1 cellular context compared by ENCODE assay signal in the genomic region with DNA sequence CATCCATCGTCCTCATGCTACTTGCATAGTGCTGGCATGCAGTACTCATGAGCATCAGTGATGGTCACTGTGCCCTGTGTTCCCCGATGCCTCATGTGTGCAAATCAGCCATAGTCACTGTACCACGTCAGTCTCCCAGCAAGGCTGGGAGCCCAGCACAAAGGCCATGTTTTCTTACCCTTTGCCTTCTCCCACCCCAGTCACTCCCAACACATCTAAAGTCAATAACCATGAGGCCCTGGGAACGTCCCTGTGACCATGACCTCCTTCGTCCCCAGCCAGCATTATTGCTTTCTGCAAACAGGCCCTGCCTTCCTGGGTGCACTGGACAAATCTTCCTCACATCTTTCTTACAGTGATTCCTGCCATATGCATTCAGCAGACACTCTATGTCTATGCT.
TF ChIP-seq lines count a peak whose summit lies in the region.

No MANE protein-coding gene starts in this region.

TF ChIP-seq in HepG2, 621 proteins besides CTCF, POLR2A, EP300 and RAD21 (continued from another document and continues in another):
- TF ChIP-seq, protein P1, sequence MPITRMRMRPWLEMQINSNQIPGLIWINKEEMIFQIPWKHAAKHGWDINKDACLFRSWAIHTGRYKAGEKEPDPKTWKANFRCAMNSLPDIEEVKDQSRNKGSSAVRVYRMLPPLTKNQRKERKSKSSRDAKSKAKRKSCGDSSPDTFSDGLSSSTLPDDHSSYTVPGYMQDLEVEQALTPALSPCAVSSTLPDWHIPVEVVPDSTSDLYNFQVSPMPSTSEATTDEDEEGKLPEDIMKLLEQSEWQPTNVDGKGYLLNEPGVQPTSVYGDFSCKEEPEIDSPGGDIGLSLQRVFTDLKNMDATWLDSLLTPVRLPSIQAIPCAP (CRISPR knock-in tag; IDR thresholded peaks at IDR 0.05; ENCODE audit: low read depth), result no peak
- TF ChIP-seq, protein P2, sequence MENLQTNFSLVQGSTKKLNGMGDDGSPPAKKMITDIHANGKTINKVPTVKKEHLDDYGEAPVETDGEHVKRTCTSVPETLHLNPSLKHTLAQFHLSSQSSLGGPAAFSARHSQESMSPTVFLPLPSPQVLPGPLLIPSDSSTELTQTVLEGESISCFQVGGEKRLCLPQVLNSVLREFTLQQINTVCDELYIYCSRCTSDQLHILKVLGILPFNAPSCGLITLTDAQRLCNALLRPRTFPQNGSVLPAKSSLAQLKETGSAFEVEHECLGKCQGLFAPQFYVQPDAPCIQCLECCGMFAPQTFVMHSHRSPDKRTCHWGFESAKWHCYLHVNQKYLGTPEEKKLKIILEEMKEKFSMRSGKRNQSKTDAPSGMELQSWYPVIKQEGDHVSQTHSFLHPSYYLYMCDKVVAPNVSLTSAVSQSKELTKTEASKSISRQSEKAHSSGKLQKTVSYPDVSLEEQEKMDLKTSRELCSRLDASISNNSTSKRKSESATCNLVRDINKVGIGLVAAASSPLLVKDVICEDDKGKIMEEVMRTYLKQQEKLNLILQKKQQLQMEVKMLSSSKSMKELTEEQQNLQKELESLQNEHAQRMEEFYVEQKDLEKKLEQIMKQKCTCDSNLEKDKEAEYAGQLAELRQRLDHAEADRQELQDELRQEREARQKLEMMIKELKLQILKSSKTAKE (CRISPR knock-in tag; IDR thresholded peaks at IDR 0.05; ENCODE audit: borderline replicate concordance), result peak; percentile 68; the same call in 1 of the 2 replicates
- TF ChIP-seq, protein P3, sequence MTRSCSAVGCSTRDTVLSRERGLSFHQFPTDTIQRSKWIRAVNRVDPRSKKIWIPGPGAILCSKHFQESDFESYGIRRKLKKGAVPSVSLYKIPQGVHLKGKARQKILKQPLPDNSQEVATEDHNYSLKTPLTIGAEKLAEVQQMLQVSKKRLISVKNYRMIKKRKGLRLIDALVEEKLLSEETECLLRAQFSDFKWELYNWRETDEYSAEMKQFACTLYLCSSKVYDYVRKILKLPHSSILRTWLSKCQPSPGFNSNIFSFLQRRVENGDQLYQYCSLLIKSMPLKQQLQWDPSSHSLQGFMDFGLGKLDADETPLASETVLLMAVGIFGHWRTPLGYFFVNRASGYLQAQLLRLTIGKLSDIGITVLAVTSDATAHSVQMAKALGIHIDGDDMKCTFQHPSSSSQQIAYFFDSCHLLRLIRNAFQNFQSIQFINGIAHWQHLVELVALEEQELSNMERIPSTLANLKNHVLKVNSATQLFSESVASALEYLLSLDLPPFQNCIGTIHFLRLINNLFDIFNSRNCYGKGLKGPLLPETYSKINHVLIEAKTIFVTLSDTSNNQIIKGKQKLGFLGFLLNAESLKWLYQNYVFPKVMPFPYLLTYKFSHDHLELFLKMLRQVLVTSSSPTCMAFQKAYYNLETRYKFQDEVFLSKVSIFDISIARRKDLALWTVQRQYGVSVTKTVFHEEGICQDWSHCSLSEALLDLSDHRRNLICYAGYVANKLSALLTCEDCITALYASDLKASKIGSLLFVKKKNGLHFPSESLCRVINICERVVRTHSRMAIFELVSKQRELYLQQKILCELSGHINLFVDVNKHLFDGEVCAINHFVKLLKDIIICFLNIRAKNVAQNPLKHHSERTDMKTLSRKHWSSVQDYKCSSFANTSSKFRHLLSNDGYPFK (CRISPR knock-in tag; IDR thresholded peaks at IDR 0.05; ENCODE audit: borderline replicate concordance), result no peak; the same call in 1 of the 2 replicates
- no peak for TF ChIP-seq ZNF782 (CRISPR knock-in tag; IDR thresholded peaks at IDR 0.05; ENCODE audit: borderline replicate concordance)
- no peak for TF ChIP-seq PTBP1 (IDR thresholded peaks at IDR 0.05; ENCODE audit: low read depth, low read length, poor library complexity, severe bottlenecking)
- TF ChIP-seq CREM (IDR thresholded peaks at IDR 0.05), result peak; percentile 65; the same call in 1 of the 2 replicates
- TF ChIP-seq CREM (CRISPR knock-in tag; IDR thresholded peaks at IDR 0.05), result no peak
- no peak for TF ChIP-seq HNRNPK (IDR thresholded peaks at IDR 0.05; ENCODE audit: low read depth, low read length, poor library complexity, severe bottlenecking)
- TF ChIP-seq HNRNPH1 (optimal IDR thresholded peaks at IDR 0.05; ENCODE audit: low read depth, low read length), result no peak
- TF ChIP-seq GTF2F1 (IDR thresholded peaks at IDR 0.05; ENCODE audit: low read length), result no peak
- TF ChIP-seq CEBPG (CRISPR knock-in tag; IDR thresholded peaks at IDR 0.05), result no peak
- TF ChIP-seq ZFAT (CRISPR knock-in tag; conservative IDR thresholded peaks at IDR 0.05), result no peak
- TF ChIP-seq ZNF180 (CRISPR knock-in tag; IDR thresholded peaks at IDR 0.05; ENCODE audit: borderline replicate concordance, low read depth), result no peak
- no peak for TF ChIP-seq RBM39 (IDR thresholded peaks at IDR 0.05; ENCODE audit: low read depth, low read length, poor library complexity, severe bottlenecking)
- TF ChIP-seq ZNF20 (CRISPR knock-in tag; IDR thresholded peaks at IDR 0.05), result no peak
- TF ChIP-seq NR2F6 (IDR thresholded peaks at IDR 0.05), result peak; percentile 89
- TF ChIP-seq NR2F6 (CRISPR knock-in tag; IDR thresholded peaks at IDR 0.05), result peak; percentile 89
- no peak for TF ChIP-seq ZNF768 (CRISPR knock-in tag; IDR thresholded peaks at IDR 0.05)
- no peak for TF ChIP-seq TEAD2 (CRISPR knock-in tag; IDR thresholded peaks at IDR 0.05)
- TF ChIP-seq, protein P4, sequence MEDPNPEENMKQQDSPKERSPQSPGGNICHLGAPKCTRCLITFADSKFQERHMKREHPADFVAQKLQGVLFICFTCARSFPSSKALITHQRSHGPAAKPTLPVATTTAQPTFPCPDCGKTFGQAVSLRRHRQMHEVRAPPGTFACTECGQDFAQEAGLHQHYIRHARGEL (CRISPR knock-in tag; IDR thresholded peaks at IDR 0.05), result no peak
- TF ChIP-seq FOXA3 (CRISPR knock-in tag; IDR thresholded peaks at IDR 0.05), result peak; percentile 86
- peak; percentile 95 for TF ChIP-seq RXRA (CRISPR knock-in tag; IDR thresholded peaks at IDR 0.05)
- no peak for TF ChIP-seq ZNF547 (CRISPR knock-in tag; IDR thresholded peaks at IDR 0.05)
- TF ChIP-seq JUND (CRISPR knock-in tag; IDR thresholded peaks at IDR 0.05), result no peak
- no peak for TF ChIP-seq ZNF674 (CRISPR knock-in tag; IDR thresholded peaks at IDR 0.05; ENCODE audit: low read depth)
- TF ChIP-seq, protein P5, sequence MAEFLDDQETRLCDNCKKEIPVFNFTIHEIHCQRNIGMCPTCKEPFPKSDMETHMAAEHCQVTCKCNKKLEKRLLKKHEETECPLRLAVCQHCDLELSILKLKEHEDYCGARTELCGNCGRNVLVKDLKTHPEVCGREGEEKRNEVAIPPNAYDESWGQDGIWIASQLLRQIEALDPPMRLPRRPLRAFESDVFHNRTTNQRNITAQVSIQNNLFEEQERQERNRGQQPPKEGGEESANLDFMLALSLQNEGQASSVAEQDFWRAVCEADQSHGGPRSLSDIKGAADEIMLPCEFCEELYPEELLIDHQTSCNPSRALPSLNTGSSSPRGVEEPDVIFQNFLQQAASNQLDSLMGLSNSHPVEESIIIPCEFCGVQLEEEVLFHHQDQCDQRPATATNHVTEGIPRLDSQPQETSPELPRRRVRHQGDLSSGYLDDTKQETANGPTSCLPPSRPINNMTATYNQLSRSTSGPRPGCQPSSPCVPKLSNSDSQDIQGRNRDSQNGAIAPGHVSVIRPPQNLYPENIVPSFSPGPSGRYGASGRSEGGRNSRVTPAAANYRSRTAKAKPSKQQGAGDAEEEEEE (CRISPR knock-in tag; IDR thresholded peaks at IDR 0.05; ENCODE audit: borderline replicate concordance), result no peak
- TF ChIP-seq MBNL3 (CRISPR knock-in tag; conservative IDR thresholded peaks at IDR 0.05), result no peak
- no peak for TF ChIP-seq ZNF557 (CRISPR knock-in tag; IDR thresholded peaks at IDR 0.05)
- TF ChIP-seq, protein P6, sequence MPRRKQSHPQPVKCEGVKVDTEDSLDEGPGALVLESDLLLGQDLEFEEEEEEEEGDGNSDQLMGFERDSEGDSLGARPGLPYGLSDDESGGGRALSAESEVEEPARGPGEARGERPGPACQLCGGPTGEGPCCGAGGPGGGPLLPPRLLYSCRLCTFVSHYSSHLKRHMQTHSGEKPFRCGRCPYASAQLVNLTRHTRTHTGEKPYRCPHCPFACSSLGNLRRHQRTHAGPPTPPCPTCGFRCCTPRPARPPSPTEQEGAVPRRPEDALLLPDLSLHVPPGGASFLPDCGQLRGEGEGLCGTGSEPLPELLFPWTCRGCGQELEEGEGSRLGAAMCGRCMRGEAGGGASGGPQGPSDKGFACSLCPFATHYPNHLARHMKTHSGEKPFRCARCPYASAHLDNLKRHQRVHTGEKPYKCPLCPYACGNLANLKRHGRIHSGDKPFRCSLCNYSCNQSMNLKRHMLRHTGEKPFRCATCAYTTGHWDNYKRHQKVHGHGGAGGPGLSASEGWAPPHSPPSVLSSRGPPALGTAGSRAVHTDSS (CRISPR knock-in tag; conservative IDR thresholded peaks at IDR 0.05), result no peak
- peak; percentile 43 for TF ChIP-seq FOSL2 (CRISPR knock-in tag; IDR thresholded peaks at IDR 0.05)
- TF ChIP-seq U2AF1 (optimal IDR thresholded peaks at IDR 0.05; ENCODE audit: low read depth, low read length), result no peak
- no peak for TF ChIP-seq POLR2AphosphoS2 (IDR thresholded peaks at IDR 0.05; ENCODE audit: low read depth, low read length)
- TF ChIP-seq, protein P7, sequence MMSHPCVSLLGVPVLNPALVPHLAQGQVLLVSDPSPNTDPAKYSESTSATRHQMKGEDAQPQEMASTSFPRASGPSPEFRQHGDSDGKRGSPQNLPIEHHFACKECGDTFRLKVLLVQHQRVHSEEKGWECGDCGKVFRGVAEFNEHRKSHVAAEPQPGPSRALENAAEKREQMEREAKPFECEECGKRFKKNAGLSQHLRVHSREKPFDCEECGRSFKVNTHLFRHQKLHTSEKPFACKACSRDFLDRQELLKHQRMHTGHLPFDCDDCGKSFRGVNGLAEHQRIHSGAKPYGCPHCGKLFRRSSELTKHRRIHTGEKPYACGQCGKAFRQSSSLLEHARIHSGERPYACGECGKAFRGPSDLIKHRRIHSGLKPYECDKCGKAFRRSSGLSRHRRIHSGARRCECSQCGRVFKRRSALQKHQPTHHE (CRISPR knock-in tag; IDR thresholded peaks at IDR 0.05; ENCODE audit: borderline replicate concordance), result no peak
- TF ChIP-seq ONECUT2 (CRISPR knock-in tag; IDR thresholded peaks at IDR 0.05), result no peak
- TF ChIP-seq SMARCC2 (IDR thresholded peaks at IDR 0.05), result no peak
- no peak for TF ChIP-seq NCOA5 (CRISPR knock-in tag; IDR thresholded peaks at IDR 0.05)
- TF ChIP-seq U2AF2 (IDR thresholded peaks at IDR 0.05; ENCODE audit: low read depth, low read length), result no peak
- no peak for TF ChIP-seq ZNF737 (CRISPR knock-in tag; IDR thresholded peaks at IDR 0.05; ENCODE audit: borderline replicate concordance)
- 0 out of 2 replicates have a peak, but pooled peaks have one; percentile 50 for TF ChIP-seq MIER2 (CRISPR knock-in tag; IDR thresholded peaks at IDR 0.05)
- TF ChIP-seq ZNF350 (CRISPR knock-in tag; IDR thresholded peaks at IDR 0.05; ENCODE audit: borderline replicate concordance, low read depth), result no peak
- no peak for TF ChIP-seq CC2D1A (CRISPR knock-in tag; IDR thresholded peaks at IDR 0.05)
- TF ChIP-seq, protein P8, sequence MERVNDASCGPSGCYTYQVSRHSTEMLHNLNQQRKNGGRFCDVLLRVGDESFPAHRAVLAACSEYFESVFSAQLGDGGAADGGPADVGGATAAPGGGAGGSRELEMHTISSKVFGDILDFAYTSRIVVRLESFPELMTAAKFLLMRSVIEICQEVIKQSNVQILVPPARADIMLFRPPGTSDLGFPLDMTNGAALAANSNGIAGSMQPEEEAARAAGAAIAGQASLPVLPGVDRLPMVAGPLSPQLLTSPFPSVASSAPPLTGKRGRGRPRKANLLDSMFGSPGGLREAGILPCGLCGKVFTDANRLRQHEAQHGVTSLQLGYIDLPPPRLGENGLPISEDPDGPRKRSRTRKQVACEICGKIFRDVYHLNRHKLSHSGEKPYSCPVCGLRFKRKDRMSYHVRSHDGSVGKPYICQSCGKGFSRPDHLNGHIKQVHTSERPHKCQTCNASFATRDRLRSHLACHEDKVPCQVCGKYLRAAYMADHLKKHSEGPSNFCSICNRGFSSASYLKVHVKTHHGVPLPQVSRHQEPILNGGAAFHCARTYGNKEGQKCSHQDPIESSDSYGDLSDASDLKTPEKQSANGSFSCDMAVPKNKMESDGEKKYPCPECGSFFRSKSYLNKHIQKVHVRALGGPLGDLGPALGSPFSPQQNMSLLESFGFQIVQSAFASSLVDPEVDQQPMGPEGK (CRISPR knock-in tag; IDR thresholded peaks at IDR 0.05), result peak; percentile 48
- TF ChIP-seq JUNB (CRISPR knock-in tag; IDR thresholded peaks at IDR 0.05; ENCODE audit: borderline replicate concordance), result no peak
- TF ChIP-seq, protein P9, sequence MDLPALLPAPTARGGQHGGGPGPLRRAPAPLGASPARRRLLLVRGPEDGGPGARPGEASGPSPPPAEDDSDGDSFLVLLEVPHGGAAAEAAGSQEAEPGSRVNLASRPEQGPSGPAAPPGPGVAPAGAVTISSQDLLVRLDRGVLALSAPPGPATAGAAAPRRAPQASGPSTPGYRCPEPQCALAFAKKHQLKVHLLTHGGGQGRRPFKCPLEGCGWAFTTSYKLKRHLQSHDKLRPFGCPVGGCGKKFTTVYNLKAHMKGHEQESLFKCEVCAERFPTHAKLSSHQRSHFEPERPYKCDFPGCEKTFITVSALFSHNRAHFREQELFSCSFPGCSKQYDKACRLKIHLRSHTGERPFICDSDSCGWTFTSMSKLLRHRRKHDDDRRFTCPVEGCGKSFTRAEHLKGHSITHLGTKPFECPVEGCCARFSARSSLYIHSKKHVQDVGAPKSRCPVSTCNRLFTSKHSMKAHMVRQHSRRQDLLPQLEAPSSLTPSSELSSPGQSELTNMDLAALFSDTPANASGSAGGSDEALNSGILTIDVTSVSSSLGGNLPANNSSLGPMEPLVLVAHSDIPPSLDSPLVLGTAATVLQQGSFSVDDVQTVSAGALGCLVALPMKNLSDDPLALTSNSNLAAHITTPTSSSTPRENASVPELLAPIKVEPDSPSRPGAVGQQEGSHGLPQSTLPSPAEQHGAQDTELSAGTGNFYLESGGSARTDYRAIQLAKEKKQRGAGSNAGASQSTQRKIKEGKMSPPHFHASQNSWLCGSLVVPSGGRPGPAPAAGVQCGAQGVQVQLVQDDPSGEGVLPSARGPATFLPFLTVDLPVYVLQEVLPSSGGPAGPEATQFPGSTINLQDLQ (CRISPR knock-in tag; IDR thresholded peaks at IDR 0.05), result no peak
- no peak for TF ChIP-seq STAT5B (CRISPR knock-in tag; IDR thresholded peaks at IDR 0.05)
